Comparison of ENCODE assay signal across 8 cellular contexts in genomic region chr5:102755691-102756371, GRCh38. TPM values are rescaled to one million over a fixed set of nuclear protein-coding genes. Genes with fewer than 3 reads are reported as not detected.
DNase-seq lines count a peak whose midpoint lies in the region; ATAC-seq and TF ChIP-seq lines count a peak whose summit lies in the region.

No MANE protein-coding gene starts in this region.

- peak; percentile 37 to 71 (median 47) for DNase-seq in CD4-positive, alpha-beta T cell
- DNase-seq in NOMO-1 treated with DMSO at 0.1 percent for 48 hours (lab: John Stamatoyannopoulos, UW; ENCODE audit: unreplicated experiment) (peak; percentile 52), erythroblast (lab: John Stamatoyannopoulos, UW) (peak; percentile 62 to 70), naive B cell (peak; percentile 77)
- DNase-seq in activated CD8-positive, alpha-beta memory T cell treated with anti-CD3 and anti-CD28 coated beads, Interleukin-2, amount 50 U/mL, for 1 hour (ENCODE audit: extremely low read depth) = peak; percentile 36
- DNase-seq in stimulated activated naive B cell treated with anti-CD40 and anti-IgM and Interleukin-4, amounts not matched to agents 10 μg/mL and 1 μg/mL and 100 μg/mL, for 72 hours = peak; percentile 54

- peaks cover 12% of the 10 kb centered on the region for H3K27me3 Mint-ChIP-seq in CD4-positive, alpha-beta T cell
- peaks cover 10 to 28% (median 23%) of the 10 kb centered on the region in 3 donors for H3K27me3 Mint-ChIP-seq in naive B cell
- peaks cover 21 to 24% of the 10 kb centered on the region in 2 donors for H3K27me3 Mint-ChIP-seq in stimulated activated naive B cell treated with anti-CD40 and anti-IgM and Interleukin-4, amounts not matched to agents 10 μg/mL and 1 μg/mL and 100 μg/mL, for 72 hours

- no peaks in the 10 kb centered on the region for H3K9me3 Mint-ChIP-seq in CD4-positive, alpha-beta T cell
- H3K9me3 Mint-ChIP-seq in naive B cell = no peaks in the 10 kb centered on the region
- peaks cover 4 to 7% of the 10 kb centered on the region in 2 donors for H3K9me3 Mint-ChIP-seq in stimulated activated naive B cell treated with anti-CD40 and anti-IgM and Interleukin-4, amounts not matched to agents 10 μg/mL and 1 μg/mL and 100 μg/mL, for 72 hours

- no peaks in the 10 kb centered on the region for H3K9me3 ChIP-seq in CD4-positive, alpha-beta T cell (ENCODE audit: control insufficient read depth, low read length)

- H3K27ac Mint-ChIP-seq in CD4-positive, alpha-beta T cell = peak overlapping the region; percentile 79
- peak overlapping the region; percentile 90 to 99 (median 98) for H3K27ac Mint-ChIP-seq in naive B cell
- peak overlapping the region; percentile 94 for H3K27ac Mint-ChIP-seq in stimulated activated naive B cell treated with anti-CD40 and anti-IgM and Interleukin-4, amounts not matched to agents 10 μg/mL and 1 μg/mL and 100 μg/mL, for 72 hours

- H3K4me3 Mint-ChIP-seq in CD4-positive, alpha-beta T cell = peak overlapping the region; percentile 96
- peak overlapping the region; percentile 87 to 99 (median 96) for H3K4me3 Mint-ChIP-seq in naive B cell
- H3K4me3 Mint-ChIP-seq in stimulated activated naive B cell treated with anti-CD40 and anti-IgM and Interleukin-4, amounts not matched to agents 10 μg/mL and 1 μg/mL and 100 μg/mL, for 72 hours = peak overlapping the region; percentile 92 to 97

- CTCF ChIA-PET in CD4-positive, alpha-beta T cell (lab: Charles Lee) = interaction anchor here (3.0 kb wide), 1 partner anchor 25 kb away, joined by 13 read pairs; no protein-coding TSS in a partner anchor

- TF ChIP-seq POLR2A in erythroblast (IDR thresholded peaks at IDR 0.05; ENCODE audit: low read length) = no peak

- peak; percentile 90 for ATAC-seq in CD4-positive, alpha-beta T cell (ENCODE audit: poor library complexity)
- ATAC-seq in GM19397 (IDR thresholded peaks at IDR 0.05; ENCODE audit: unreplicated experiment) (peak; percentile 56), HG03521 (IDR thresholded peaks at IDR 0.05; ENCODE audit: unreplicated experiment) (peak; percentile 71), naive B cell (ENCODE audit: low read depth in 2 of 2) (peak; percentile 84 to 89)
- peak; percentile 78 for ATAC-seq in stimulated activated naive B cell treated with anti-CD40 and anti-IgM and Interleukin-4, amounts not matched to agents 10 μg/mL and 1 μg/mL and 100 μg/mL, for 72 hours (replicated peaks)

- peak overlapping the region; percentile 43 for H3K27ac ChIP-seq in CD4-positive, alpha-beta T cell (ENCODE audit: low read depth, low read length)

- POLR2A ChIA-PET in CD4-positive, alpha-beta T cell (lab: Charles Lee) = interaction anchor here (1.0 to 2.9 kb wide), 4 partner anchors 9 to 503 kb away, joined by 3 to 18 read pairs (median 10); partner anchors contain the start of genes GIN1, MACIR and PPIP5K2

- no peak for TF ChIP-seq CTCF in CD4-positive, alpha-beta T cell (IDR thresholded peaks at IDR 0.05)

- peaks cover 53% of the 10 kb centered on the region for H3K4me1 Mint-ChIP-seq in CD4-positive, alpha-beta T cell (ENCODE audit: low read depth)
- H3K4me1 Mint-ChIP-seq in naive B cell = peaks cover 28 to 29% (median 29%) of the 10 kb centered on the region in 3 donors
- H3K4me1 Mint-ChIP-seq in stimulated activated naive B cell treated with anti-CD40 and anti-IgM and Interleukin-4, amounts not matched to agents 10 μg/mL and 1 μg/mL and 100 μg/mL, for 72 hours = peaks cover 21 to 44% of the 10 kb centered on the region in 2 donors

- no peaks in the 10 kb centered on the region for H3K27me3 ChIP-seq in CD4-positive, alpha-beta T cell (ENCODE audit: control insufficient read depth, insufficient read depth, low read length)

- intact Hi-C loops in CD4-positive, alpha-beta T cell (cut with DNase I, micrococcal nuclease) = loop anchor here (5.0 to 10.0 kb wide), 2 partner anchors 46 to 499 kb away; partner anchors contain the start of gene MACIR (in 1 of the 2)

- peaks cover 5% of the 10 kb centered on the region for H3K36me3 Mint-ChIP-seq in CD4-positive, alpha-beta T cell (ENCODE audit: low read depth)
- H3K36me3 Mint-ChIP-seq in naive B cell = no peaks in the 10 kb centered on the region
- peaks cover 4 to 9% of the 10 kb centered on the region in 2 donors for H3K36me3 Mint-ChIP-seq in stimulated activated naive B cell treated with anti-CD40 and anti-IgM and Interleukin-4, amounts not matched to agents 10 μg/mL and 1 μg/mL and 100 μg/mL, for 72 hours

RNA-seq across cellular contexts. Expression of gene PAM, which starts 0.7 kb away (rescaled TPM):
- total RNA-seq in CD4-positive, alpha-beta T cell = 10 to 100 TPM; 15.1 to 16.1 TPM
- polyA plus RNA-seq in naive B cell (ENCODE audit: low read depth in 6 of 6) = 1 to 10 TPM in 4 of 6 donors, under 1 TPM in 1, not detected in 1; 0.62 to 3.5 (median 1.6) TPM

Comparison
In these comparisons a context has a peak if more than half of its experiments do, and no peak if none do; other contexts are left out.
1. Peak in every context shown above with its lines: DNase-seq, ATAC-seq and H3K27ac ChIP-seq.